ENCODE assay signal across 27 cellular contexts in genomic region chr19:36099166-36099785, GRCh38. TPM values are rescaled to one million over a fixed set of nuclear protein-coding genes. Genes with fewer than 3 reads are reported as not detected.
A peak's percentile ranks its signal among the peaks of the same experiment; 100 is the strongest.
DNase-seq lines count a peak whose midpoint lies in the region; ATAC-seq and TF ChIP-seq lines count a peak whose summit lies in the region.
"Had no signal": no experiment of that assay in that cellular context is flagged by ENCODE, and none has a peak within 500 bp of the region (broad histone marks: within the 10 kb centered on the region; RNA-seq: fewer than 3 reads in every experiment).

No MANE protein-coding gene starts in this region.

- H3K4me1 ChIP-seq in HEK293 (ENCODE audit: control insufficient read depth, insufficient read depth, low read length) (no peaks in the 10 kb centered on the region), left ventricle myocardium inferior (peaks cover 60% of the 10 kb centered on the region), osteoblast (ENCODE audit: insufficient read depth, low read length) (no peaks in the 10 kb centered on the region), vagina (peaks cover 14% of the 10 kb centered on the region)

- H3K27ac ChIP-seq in HEK293 (ENCODE audit: extremely low read depth, low read depth, low read length) (peak overlapping the region; percentile 58; the same call in 1 of the 2 replicates), left ventricle myocardium inferior (replicated peaks) (peak overlapping the region; percentile 88), osteoblast (ENCODE audit: low read depth, low read length) (no peak overlapping the region), vagina (no peak overlapping the region)
- H3K27ac ChIP-seq: C4-2B had no signal

- TF ChIP-seq CTCF in HEK293 (tag by site-specific recombination; IDR thresholded peaks at IDR 0.05) (no peak), left ventricle myocardium inferior (IDR thresholded peaks at IDR 0.05; ENCODE audit: borderline replicate concordance) (no peak), osteoblast (IDR thresholded peaks at IDR 0.05; ENCODE audit: extremely low read depth, low read depth, low read length) (no peak), vagina (IDR thresholded peaks at IDR 0.05) (no peak)

- H3K4me3 ChIP-seq in HEK293 (ENCODE audit: low read depth, low read length) (no peak overlapping the region), left ventricle myocardium inferior (peak overlapping the region; percentile 63), osteoblast (ENCODE audit: insufficient read depth, low read length) (no peak overlapping the region), vagina (no peak overlapping the region)

- no peak overlapping the region for H2AFZ ChIP-seq in osteoblast (ENCODE audit: low read length)

- H4K20me1 ChIP-seq in osteoblast (ENCODE audit: insufficient read depth, low read length): no peaks in the 10 kb centered on the region

- no peak overlapping the region for H3K4me2 ChIP-seq in osteoblast (ENCODE audit: insufficient read depth, low read length)

- no peaks in the 10 kb centered on the region for H3K79me2 ChIP-seq in osteoblast (ENCODE audit: insufficient read depth, low read length)

- intact Hi-C loops in left ventricle myocardium inferior (cut with micrococcal nuclease) (no loop called here), vagina (cut with DNase I) (loop anchor here (10.0 kb wide), 1 partner anchor 734 kb away; no protein-coding TSS in a partner anchor)

- DNase-seq in cerebellar nuclear complex (lab: John Stamatoyannopoulos, UW) (peak; percentile 41 to 63), left ventricle myocardium inferior (no peak), osteoblast (ENCODE audit: insufficient read length, low spot score, missing footprints) (peak; percentile 71), vagina (ENCODE audit: extremely low spot score in 2 of 2) (no peak)
- no peak for DNase-seq in stimulated activated CD4-positive, alpha-beta T cell treated with anti-CD3 and anti-CD28 coated beads, Interleukin-15, amount 100 ng/mL, for 24 hours
- DNase-seq: CD8-positive, alpha-beta T cell; DMS79 treated with DMSO at 0.1 percent for 48 hours; MV-4-11; NCI-H1105; NCI-H1436 treated with DMSO at 0.1 percent for 48 hours; NCI-H187 treated with DMSO at 0.1 percent for 48 hours; NCI-H446 treated with DMSO at 0.1 percent for 48 hours; NCI-H526; NCI-H82; NK-92 treated with Interleukin-12 subunit alpha and Interleukin-12 subunit beta, amount 100 ng/mL, for 24 hours; PC-3; SHP77 had no signal

- ATAC-seq in HG03196 (IDR thresholded peaks at IDR 0.05; ENCODE audit: unreplicated experiment) (no peak), GM19397 (IDR thresholded peaks at IDR 0.05; ENCODE audit: unreplicated experiment) (no peak)
- ATAC-seq: CD8-positive, alpha-beta T cell; HepG2; PC-3 had no signal

- peaks cover 85 to 95% of the 10 kb centered on the region in 2 experiments for H3K36me3 ChIP-seq in HEK293 (ENCODE audit: control insufficient read depth in 2 of 2, insufficient read depth in 1 of 2, low read length in 2 of 2)
- H3K36me3 ChIP-seq in left ventricle myocardium inferior: peaks cover 20% of the 10 kb centered on the region
- peaks cover 27% of the 10 kb centered on the region for H3K36me3 ChIP-seq in osteoblast (ENCODE audit: insufficient read depth, low read length)
- no peaks in the 10 kb centered on the region for H3K36me3 ChIP-seq in vagina

- no peak for TF ChIP-seq POLR2A in vagina (IDR thresholded peaks at IDR 0.05)

- H3K9me3 ChIP-seq in HEK293 (ENCODE audit: control insufficient read depth, insufficient read depth, low read depth, low read length): no peaks in the 10 kb centered on the region
- H3K9me3 ChIP-seq in left ventricle myocardium inferior (replicated peaks): no peaks in the 10 kb centered on the region
- H3K9me3 ChIP-seq in osteoblast (ENCODE audit: low read depth, low read length): no peaks in the 10 kb centered on the region
- no peaks in the 10 kb centered on the region for H3K9me3 ChIP-seq in vagina

- POLR2A ChIA-PET in HEK293 (lab: Yijun Ruan, JAX): interaction anchor here (0.6 to 2.0 kb wide), 3 partner anchors 10 to 29 kb away, joined by 3 to 9 read pairs (median 5); partner anchors contain the start of genes POLR2I and TBCB

- no peaks in the 10 kb centered on the region for H3K27me3 ChIP-seq in left ventricle myocardium inferior (ENCODE audit: low read depth)
- H3K27me3 ChIP-seq in osteoblast (ENCODE audit: insufficient read depth, low read length): no peaks in the 10 kb centered on the region
- H3K27me3 ChIP-seq in vagina: no peaks in the 10 kb centered on the region

- CTCF ChIA-PET in HEK293 (lab: Yijun Ruan, JAX): interaction anchor here (4.4 kb wide), 1 partner anchor 38 kb away, joined by 21 read pairs; no protein-coding TSS in a partner anchor

TF ChIP-seq in HEK293, 187 proteins besides CTCF, POLR2A, EP300 and RAD21:
- TF ChIP-seq ZNF140 (tag by site-specific recombination; IDR thresholded peaks at IDR 0.05): no peak
- no peak for TF ChIP-seq ZNF449 (tag by site-specific recombination; IDR thresholded peaks at IDR 0.05)
- TF ChIP-seq ZSCAN4 (tag by site-specific recombination; IDR thresholded peaks at IDR 0.05): no peak
- no peak for TF ChIP-seq SP3 (tag by site-specific recombination; IDR thresholded peaks at IDR 0.05)
- TF ChIP-seq ZBTB49 (tag by site-specific recombination; IDR thresholded peaks at IDR 0.05; ENCODE audit: low read depth): no peak
- no peak for TF ChIP-seq IKZF3 (tag by site-specific recombination; IDR thresholded peaks at IDR 0.05)
- no peak for TF ChIP-seq ZNF223 (tag by site-specific recombination; IDR thresholded peaks at IDR 0.05)
- TF ChIP-seq ZNF529 (tag by site-specific recombination; IDR thresholded peaks at IDR 0.05; ENCODE audit: insufficient replicate concordance): no peak
- no peak for TF ChIP-seq ZBTB8A (tag by site-specific recombination; IDR thresholded peaks at IDR 0.05)
- TF ChIP-seq ZNF10 (tag by site-specific recombination; IDR thresholded peaks at IDR 0.05): no peak

RNA-seq across cellular contexts. Expression of gene OVOL3, which starts 11.7 kb away (rescaled TPM):
- not detected for total RNA-seq in left ventricle myocardium inferior
- not detected in 2 replicates for total RNA-seq in osteoblast
- total RNA-seq in vagina: not detected
- total RNA-seq: B cell; CD8-positive, alpha-beta T cell; HepG2; HT1080; LHCN-M2; MCF 10A; PC-3; SK-MEL-5 had no signal

RNA-seq across cellular contexts. Expression of gene POLR2I, which starts 15.4 kb away (rescaled TPM):
- 130 TPM for total RNA-seq in left ventricle myocardium inferior
- total RNA-seq in osteoblast: 22.4 and 33.6 TPM in 2 replicates
- 108 TPM for total RNA-seq in vagina

RNA-seq across cellular contexts. Expression of gene TBCB, which starts 16.0 kb away (rescaled TPM):
- total RNA-seq in left ventricle myocardium inferior (94.9 TPM), osteoblast (126 and 136 TPM in 2 replicates), vagina (105 TPM)

RNA-seq across cellular contexts. Expression of gene CAPNS1, which starts 40.6 kb away (rescaled TPM):
- total RNA-seq in left ventricle myocardium inferior: 767 TPM
- 400 and 420 TPM in 2 replicates for total RNA-seq in osteoblast
- total RNA-seq in vagina: 181 TPM

RNA-seq across cellular contexts. Expression of gene WDR62, which starts 44.6 kb away (rescaled TPM):
- total RNA-seq in left ventricle myocardium inferior (17.7 TPM), osteoblast (1.4 and 1.8 TPM in 2 replicates), vagina (2.5 TPM)

Comparison
In these comparisons a context has a peak if more than half of its experiments do, and no peak if none do; other contexts are left out.
1. H3K27ac ChIP-seq: peak in HEK293 (single experiment) and left ventricle myocardium inferior (single experiment); none in osteoblast (single experiment) and vagina (single experiment).
2. DNase-seq: peak in cerebellar nuclear complex (2 of 2) and osteoblast (single experiment); none in left ventricle myocardium inferior (single experiment), vagina (0 of 2) and stimulated activated CD4-positive, alpha-beta T cell treated with anti-CD3 and anti-CD28 coated beads, Interleukin-15, amount 100 ng/mL, for 24 hours (single experiment).